ENCODE assay signal across 17 cellular contexts in the genomic region with DNA sequence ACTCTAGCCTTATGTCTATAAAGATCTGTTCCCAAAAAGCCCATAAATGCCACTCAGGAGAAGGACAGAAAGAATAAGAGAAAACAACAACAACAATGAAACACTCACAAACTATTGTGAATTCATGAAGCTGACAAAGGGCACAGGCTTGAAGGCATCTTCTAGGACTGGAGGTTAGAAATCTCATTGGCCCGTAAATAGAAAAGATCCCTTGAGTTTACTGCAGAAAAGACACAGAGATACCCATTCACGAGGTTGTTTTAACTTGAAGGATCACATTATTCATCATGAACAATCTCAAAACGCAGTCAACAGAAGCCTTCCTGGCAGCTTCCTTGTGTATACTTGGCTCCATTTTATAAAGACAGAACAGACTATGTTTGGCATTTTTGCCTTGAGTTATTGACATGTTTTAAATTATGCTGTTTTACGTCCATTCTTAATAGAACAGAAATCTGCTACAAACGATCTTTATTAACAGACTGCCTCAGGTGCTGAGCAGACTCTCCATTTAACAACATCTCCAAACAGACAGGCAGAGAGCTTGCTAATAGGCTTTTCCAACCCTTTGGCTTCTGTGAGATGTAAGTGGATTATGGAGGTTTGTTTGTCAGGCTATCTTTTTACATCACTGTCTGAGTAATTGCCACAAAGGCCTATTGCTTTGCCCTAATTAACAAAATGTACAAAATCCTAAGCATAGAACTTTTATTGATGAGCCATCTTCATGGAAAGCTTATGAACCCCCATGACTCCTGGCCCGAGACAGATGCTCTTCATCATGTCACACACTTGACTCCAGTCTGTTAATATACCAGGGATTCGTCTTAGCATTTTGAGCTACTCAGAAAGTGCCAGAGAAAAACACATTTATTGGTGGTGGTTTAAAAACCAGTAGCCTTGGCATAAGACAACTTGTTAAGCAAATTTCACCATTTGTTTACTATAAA.
DNase-seq lines count a peak whose midpoint lies in the region; ATAC-seq and TF ChIP-seq lines count a peak whose summit lies in the region.
"Had no signal": no experiment of that assay in that cellular context is flagged by ENCODE, and none has a peak within 500 bp of the region (broad histone marks: within the 10 kb centered on the region; RNA-seq: fewer than 3 reads in every experiment).

No MANE protein-coding gene starts in this region.

- H3K9me3 ChIP-seq in SK-N-SH, result no peaks in the 10 kb centered on the region

- no peaks in the 10 kb centered on the region for H3K9me2 ChIP-seq in SK-N-SH

- peaks cover 23 to 63% of the 10 kb centered on the region in 2 experiments; a peak in 3 of 4 replicates for H3K4me1 ChIP-seq in SK-N-SH (ENCODE audit: control insufficient read depth in 1 of 2, insufficient read depth in 2 of 2, low read depth in 1 of 2, low read length in 1 of 2)

- H3K79me2 ChIP-seq in SK-N-SH (ENCODE audit: insufficient read depth), result no peaks in the 10 kb centered on the region

- H4K20me1 ChIP-seq in SK-N-SH (ENCODE audit: insufficient read depth), result peaks cover 7% of the 10 kb centered on the region; the same call in 1 of the 2 replicates

- H3K36me3 ChIP-seq in SK-N-SH (replicated peaks in 1 of 2; ENCODE audit: control insufficient read depth in 1 of 2, insufficient read depth in 2 of 2, low read length in 1 of 2), result no peaks in the 10 kb centered on the region
- H3K36me3 ChIP-seq: cardiac muscle cell had no signal

- no peak for ATAC-seq in HG03521 (IDR thresholded peaks at IDR 0.05; ENCODE audit: unreplicated experiment)

- TF ChIP-seq CTCF in SK-N-SH (IDR thresholded peaks at IDR 0.05) (no peak), glutamatergic neuron (IDR thresholded peaks at IDR 0.05; ENCODE audit: partially characterized antibody, unreplicated experiment) (no peak)

- peak; percentile 35; the same call in 1 of the 2 replicates for TF ChIP-seq RAD21 in SK-N-SH (IDR thresholded peaks at IDR 0.05; ENCODE audit: low read length)

- DNase-seq in NCI-H2029 treated with DMSO at 0.1 percent for 48 hours (lab: John Stamatoyannopoulos, UW) (peak; percentile 91), NCI-H2029 (lab: John Stamatoyannopoulos, UW) (no peak), SK-N-SH (peak; percentile 15), glutamatergic neuron (no peak), A172 (ENCODE audit: low spot score) (no peak), HCEC 1CT (no peak)
- DNase-seq: activated CD4-positive, alpha-beta T cell treated with anti-CD3 and anti-CD28 coated beads for 4 hours; activated T-cell treated with anti-CD3 and anti-CD28 coated beads for 4 hours; kidney glomerular epithelial cell; NCI-H1105; stimulated activated CD4-positive, alpha-beta T cell treated with anti-CD3 and anti-CD28 coated beads, Interleukin-1b, Interleukin-23, amount 100 ng/mL, for 48 hours had no signal

- no peaks in the 10 kb centered on the region for H3K36me3 Mint-ChIP-seq in glutamatergic neuron (ENCODE audit: unreplicated experiment)
- H3K36me3 Mint-ChIP-seq: activated naive CD4-positive, alpha-beta T cell treated with anti-CD3 and anti-CD28 coated beads, Interleukin-2, amount 50 U/mL, for 24 hours; type B pancreatic cell had no signal

- peak overlapping the region; percentile 55 for H3K4me3 Mint-ChIP-seq in glutamatergic neuron (ENCODE audit: unreplicated experiment)
- H3K4me3 Mint-ChIP-seq: activated naive CD4-positive, alpha-beta T cell treated with anti-CD3 and anti-CD28 coated beads, Interleukin-2, amount 50 U/mL, for 24 hours; T-helper 2 cell treated with Interferon-gamma antibody and Interleukin-4, amounts not matched to agents 5 μg/mL and 100 μg/mL, for 36 hours; type B pancreatic cell had no signal

- peak overlapping the region; percentile 88 for H3K27ac Mint-ChIP-seq in glutamatergic neuron (ENCODE audit: unreplicated experiment)
- H3K27ac Mint-ChIP-seq: activated naive CD4-positive, alpha-beta T cell treated with anti-CD3 and anti-CD28 coated beads, Interleukin-2, amount 50 U/mL, for 24 hours; T-helper 2 cell treated with Interferon-gamma antibody and Interleukin-4, amounts not matched to agents 5 μg/mL and 100 μg/mL, for 36 hours; type B pancreatic cell had no signal

- peaks cover 31% of the 10 kb centered on the region for H3F3A ChIP-seq in SK-N-SH (replicated peaks; ENCODE audit: insufficient read depth)

- WGBS in SK-N-SH (ENCODE audit: low lambda C conversion rate), result 75% methylated on average over 7 of the region's 7 CpGs

- H3K4me2 ChIP-seq in SK-N-SH, result no peak overlapping the region

- peaks cover 44% of the 10 kb centered on the region for H3K4me1 Mint-ChIP-seq in glutamatergic neuron (ENCODE audit: low read depth, unreplicated experiment)
- H3K4me1 Mint-ChIP-seq: activated naive CD4-positive, alpha-beta T cell treated with anti-CD3 and anti-CD28 coated beads, Interleukin-2, amount 50 U/mL, for 24 hours had no signal

- H3K27me3 Mint-ChIP-seq in glutamatergic neuron (ENCODE audit: unreplicated experiment), result peaks cover 2% of the 10 kb centered on the region
- H3K27me3 Mint-ChIP-seq: activated naive CD4-positive, alpha-beta T cell treated with anti-CD3 and anti-CD28 coated beads, Interleukin-2, amount 50 U/mL, for 24 hours had no signal

- POLR2A ChIA-PET in SK-N-SH (lab: Yijun Ruan, JAX), result interaction anchor here (0.8 to 1.9 kb wide), 8 partner anchors 68 to 281 kb away, joined by 3 to 26 read pairs (median 4); no protein-coding TSS in a partner anchor

- no peak overlapping the region for H3K4me3 ChIP-seq in SK-N-SH (ENCODE audit: low read depth in 2 of 2, low read length in 1 of 2)
- H3K4me3 ChIP-seq: cardiac muscle cell had no signal

- peak in 1 of 2 experiments; percentile 100; a peak in 2 of 4 replicates for TF ChIP-seq EP300 in SK-N-SH (IDR thresholded peaks at IDR 0.05; ENCODE audit: borderline replicate concordance in 1 of 2, low read depth in 1 of 2, low read length in 1 of 2)

- no peaks in the 10 kb centered on the region for H3K9me3 Mint-ChIP-seq in glutamatergic neuron (ENCODE audit: unreplicated experiment)
- H3K9me3 Mint-ChIP-seq: activated naive CD4-positive, alpha-beta T cell treated with anti-CD3 and anti-CD28 coated beads, Interleukin-2, amount 50 U/mL, for 24 hours; type B pancreatic cell had no signal

- CTCF ChIA-PET in SK-N-SH (lab: Yijun Ruan, JAX), result interaction anchor here (0.6 to 1.6 kb wide), 5 partner anchors 70 to 130 kb away, joined by 3 to 5 read pairs (median 3); no protein-coding TSS in a partner anchor

- no peak overlapping the region for H3K9ac ChIP-seq in SK-N-SH

- H3K27ac ChIP-seq in SK-N-SH (ENCODE audit: low read depth in 2 of 2, low read length in 1 of 2) (peak overlapping the region in 1 of 2 experiments; percentile 99; a peak in 2 of 4 replicates), temporal lobe (ENCODE audit: low read depth, low read length) (peak overlapping the region; percentile 55)
- H3K27ac ChIP-seq: cardiac muscle cell had no signal

- H3K27me3 ChIP-seq in SK-N-SH (ENCODE audit: insufficient read depth), result no peaks in the 10 kb centered on the region
- H3K27me3 ChIP-seq: cardiac muscle cell had no signal

- H2AFZ ChIP-seq in SK-N-SH (ENCODE audit: low read depth), result no peak overlapping the region

TF ChIP-seq in SK-N-SH, 30 proteins besides CTCF, POLR2A, EP300 and RAD21 (continues in another document):
- TF ChIP-seq, protein P1, sequence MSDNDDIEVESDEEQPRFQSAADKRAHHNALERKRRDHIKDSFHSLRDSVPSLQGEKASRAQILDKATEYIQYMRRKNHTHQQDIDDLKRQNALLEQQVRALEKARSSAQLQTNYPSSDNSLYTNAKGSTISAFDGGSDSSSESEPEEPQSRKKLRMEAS (IDR thresholded peaks at IDR 0.05; ENCODE audit: low read depth), result no peak
- TF ChIP-seq TEAD4 (IDR thresholded peaks at IDR 0.05; ENCODE audit: borderline replicate concordance, insufficient read depth) (peak; percentile 16; the same call in 1 of the 2 replicates), GATA2 (CRISPR knock-in tag; IDR thresholded peaks at IDR 0.05) (peak; percentile 95), RFX5 (IDR thresholded peaks at IDR 0.05; ENCODE audit: low read length) (0 out of 2 replicates have a peak, but pooled peaks have one; percentile 41), CHD2 (IDR thresholded peaks at IDR 0.05; ENCODE audit: low read length, partially characterized antibody) (peak; percentile 82), TCF12 (IDR thresholded peaks at IDR 0.05) (peak; percentile 54; the same call in 1 of the 2 replicates), RXRA (IDR thresholded peaks at IDR 0.05; ENCODE audit: borderline replicate concordance, low read depth) (no peak), SMC3 (IDR thresholded peaks at IDR 0.05; ENCODE audit: low read depth, low read length) (peak; percentile 29; the same call in 1 of the 2 replicates), GABPA (IDR thresholded peaks at IDR 0.05; ENCODE audit: low read depth) (no peak), RCOR1 (IDR thresholded peaks at IDR 0.05; ENCODE audit: low read length) (peak; percentile 97), YY1 (IDR thresholded peaks at IDR 0.05; ENCODE audit: low read depth) (no peak), MXI1 (IDR thresholded peaks at IDR 0.05; ENCODE audit: low read depth, low read length) (peak; percentile 80)
- TF ChIP-seq, protein P2, sequence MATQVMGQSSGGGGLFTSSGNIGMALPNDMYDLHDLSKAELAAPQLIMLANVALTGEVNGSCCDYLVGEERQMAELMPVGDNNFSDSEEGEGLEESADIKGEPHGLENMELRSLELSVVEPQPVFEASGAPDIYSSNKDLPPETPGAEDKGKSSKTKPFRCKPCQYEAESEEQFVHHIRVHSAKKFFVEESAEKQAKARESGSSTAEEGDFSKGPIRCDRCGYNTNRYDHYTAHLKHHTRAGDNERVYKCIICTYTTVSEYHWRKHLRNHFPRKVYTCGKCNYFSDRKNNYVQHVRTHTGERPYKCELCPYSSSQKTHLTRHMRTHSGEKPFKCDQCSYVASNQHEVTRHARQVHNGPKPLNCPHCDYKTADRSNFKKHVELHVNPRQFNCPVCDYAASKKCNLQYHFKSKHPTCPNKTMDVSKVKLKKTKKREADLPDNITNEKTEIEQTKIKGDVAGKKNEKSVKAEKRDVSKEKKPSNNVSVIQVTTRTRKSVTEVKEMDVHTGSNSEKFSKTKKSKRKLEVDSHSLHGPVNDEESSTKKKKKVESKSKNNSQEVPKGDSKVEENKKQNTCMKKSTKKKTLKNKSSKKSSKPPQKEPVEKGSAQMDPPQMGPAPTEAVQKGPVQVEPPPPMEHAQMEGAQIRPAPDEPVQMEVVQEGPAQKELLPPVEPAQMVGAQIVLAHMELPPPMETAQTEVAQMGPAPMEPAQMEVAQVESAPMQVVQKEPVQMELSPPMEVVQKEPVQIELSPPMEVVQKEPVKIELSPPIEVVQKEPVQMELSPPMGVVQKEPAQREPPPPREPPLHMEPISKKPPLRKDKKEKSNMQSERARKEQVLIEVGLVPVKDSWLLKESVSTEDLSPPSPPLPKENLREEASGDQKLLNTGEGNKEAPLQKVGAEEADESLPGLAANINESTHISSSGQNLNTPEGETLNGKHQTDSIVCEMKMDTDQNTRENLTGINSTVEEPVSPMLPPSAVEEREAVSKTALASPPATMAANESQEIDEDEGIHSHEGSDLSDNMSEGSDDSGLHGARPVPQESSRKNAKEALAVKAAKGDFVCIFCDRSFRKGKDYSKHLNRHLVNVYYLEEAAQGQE (IDR thresholded peaks at IDR 0.05; ENCODE audit: low read depth, low read length), result no peak

Comparison
In these comparisons a context has a peak if more than half of its experiments do, and no peak if none do; other contexts are left out.
1. DNase-seq: peak in NCI-H2029 treated with DMSO at 0.1 percent for 48 hours (single experiment) and SK-N-SH (single experiment); none in NCI-H2029 (single experiment), glutamatergic neuron (single experiment), A172 (single experiment) and HCEC 1CT (single experiment).